18 cellular contexts compared by ENCODE assay signal in the genomic region with DNA sequence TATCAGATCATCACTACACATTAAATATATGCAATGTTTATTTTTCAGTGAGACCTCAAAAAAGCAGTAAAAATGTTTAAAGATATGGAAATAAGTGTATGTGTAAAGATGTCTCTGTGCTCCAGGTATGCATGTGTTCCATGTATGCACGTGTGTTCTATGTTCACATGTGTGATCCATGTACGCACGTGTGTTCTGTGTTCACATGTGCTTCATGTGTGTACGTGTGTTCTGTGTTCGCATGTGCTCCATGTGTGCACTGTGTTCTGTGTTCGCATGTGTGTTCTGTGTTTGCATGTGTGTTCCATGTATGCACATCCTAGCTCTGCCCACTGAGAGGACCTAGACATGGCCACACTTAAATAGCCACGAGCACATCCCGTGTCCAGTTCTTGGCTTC. TPM values are rescaled to one million over a fixed set of nuclear protein-coding genes. Genes with fewer than 3 reads are reported as not detected.
DNase-seq lines count a peak whose midpoint lies in the region; ATAC-seq, FAIRE-seq and TF ChIP-seq lines count a peak whose summit lies in the region.
"Had no signal": no experiment of that assay in that cellular context is flagged by ENCODE, and none has a peak within 500 bp of the region (broad histone marks: within the 10 kb centered on the region; RNA-seq: fewer than 3 reads in every experiment).

No MANE protein-coding gene starts in this region.

- H3K23ac ChIP-seq in H1 (ENCODE audit: insufficient read length), result peak overlapping the region; percentile 15

- H3K4me3 ChIP-seq in astrocyte (ENCODE audit: insufficient read depth, low read depth, low read length), result no peak overlapping the region
- H3K4me3 ChIP-seq in H1 (ENCODE audit: extremely low read depth in 1 of 4, insufficient read depth in 2 of 4, low read depth in 3 of 4, low read length in 4 of 4), result no peak overlapping the region
- H3K4me3 ChIP-seq: GM23248 had no signal

- H3K27me3 ChIP-seq in astrocyte (ENCODE audit: insufficient read depth, low read length), result no peaks in the 10 kb centered on the region
- no peaks in the 10 kb centered on the region for H3K27me3 ChIP-seq in H1 (replicated peaks in 1 of 4; ENCODE audit: control insufficient read depth in 3 of 4, extremely low read depth in 1 of 4, insufficient read depth in 3 of 4, low read length in 3 of 4)

- H2BK12ac ChIP-seq in H1 (ENCODE audit: low read depth, low read length), result no peak overlapping the region

- CTCF ChIA-PET in H1 (lab: Charles Lee; ENCODE audit: partially characterized antibody), result interaction anchor here (0.8 to 1.3 kb wide), 3 partner anchors 10 to 274 kb away, joined by 4 to 5 read pairs (median 4); no protein-coding TSS in a partner anchor

- H3K4me2 ChIP-seq in astrocyte (ENCODE audit: low read length), result no peak overlapping the region
- no peak overlapping the region for H3K4me2 ChIP-seq in H1 (ENCODE audit: insufficient read depth in 1 of 2, low read depth in 2 of 2, low read length in 2 of 2)

- H3K4me1 ChIP-seq in astrocyte (ENCODE audit: insufficient read depth, low read length) (peaks cover 2% of the 10 kb centered on the region), H1 (replicated peaks in 1 of 4; ENCODE audit: control insufficient read depth in 3 of 4, insufficient read depth in 4 of 4, low read length in 3 of 4) (no peaks in the 10 kb centered on the region)

- H3K4me3 Mint-ChIP-seq in astrocyte (ENCODE audit: unreplicated experiment), result no peak overlapping the region
- H3K4me3 Mint-ChIP-seq: CD4-positive, alpha-beta memory T cell; H9 had no signal

- H2AFZ ChIP-seq in astrocyte (ENCODE audit: low read depth, low read length), result peak overlapping the region; percentile 10
- no peak overlapping the region for H2AFZ ChIP-seq in H1 (ENCODE audit: low read length)
- H2AFZ ChIP-seq: GM23248 had no signal

- H3K18ac ChIP-seq in H1 (ENCODE audit: extremely low read depth, low read length), result no peak overlapping the region

- H4K5ac ChIP-seq in H1 (ENCODE audit: insufficient read length, low read depth, low read length), result no peak overlapping the region

- H2BK120ac ChIP-seq in H1 (replicated peaks; ENCODE audit: low read depth, low read length), result no peak overlapping the region

- intact Hi-C loops in left colon (cut with DNase I, micrococcal nuclease), result no loop called here

- H3K27ac ChIP-seq in astrocyte (ENCODE audit: low read depth, low read length) (no peak overlapping the region), H1 (ENCODE audit: low read depth, low read length) (no peak overlapping the region)
- H3K27ac ChIP-seq: GM23248 had no signal

- H4K20me1 ChIP-seq in astrocyte (ENCODE audit: insufficient read depth, low read length), result no peaks in the 10 kb centered on the region
- no peaks in the 10 kb centered on the region for H4K20me1 ChIP-seq in H1 (replicated peaks in 1 of 2; ENCODE audit: control insufficient read depth in 1 of 2, insufficient read depth in 2 of 2, low read length in 2 of 2)

- POLR2A ChIA-PET in H1 (lab: Charles Lee; ENCODE audit: partially characterized antibody), result interaction anchor here (1.4 kb wide), 1 partner anchor 21 kb away, joined by 5 read pairs; no protein-coding TSS in a partner anchor

- no peaks in the 10 kb centered on the region for H3K4me1 Mint-ChIP-seq in astrocyte (ENCODE audit: low read depth, unreplicated experiment)
- H3K4me1 Mint-ChIP-seq: CD4-positive, alpha-beta memory T cell had no signal

- H3K27me3 Mint-ChIP-seq in astrocyte (ENCODE audit: low read depth, unreplicated experiment), result no peaks in the 10 kb centered on the region

- no peak overlapping the region for H3K27ac Mint-ChIP-seq in astrocyte (ENCODE audit: unreplicated experiment)

- H4K91ac ChIP-seq in H1 (replicated peaks; ENCODE audit: insufficient read length, low read length), result no peak overlapping the region

- H2BK20ac ChIP-seq in H1 (ENCODE audit: low read length), result no peak overlapping the region

- 91% methylated on average over 8 of the region's 8 CpGs; no CpG with 5 or more reads in 1 of the 2 experiments for WGBS in H1 (ENCODE audit: extremely low coverage in 1 of 2, insufficient coverage in 1 of 2, insufficient read length in 1 of 2, insufficient replicate concordance in 2 of 2, low coverage in 1 of 2, low lambda C conversion rate in 2 of 2, missing lambda C conversion rate in 1 of 2), 2 experiments

- no peak overlapping the region for H2BK5ac ChIP-seq in H1 (ENCODE audit: low read depth, low read length)

- H3K14ac ChIP-seq in H1 (ENCODE audit: insufficient read length), result peak overlapping the region; percentile 91

- no peak for TF ChIP-seq EP300 in H1 (IDR thresholded peaks at IDR 0.05; ENCODE audit: borderline replicate concordance in 1 of 2, low read depth in 2 of 2, low read length in 2 of 2)

- no peak overlapping the region for H2AK5ac ChIP-seq in H1 (ENCODE audit: low read depth, low read length)

- H3K36me3 Mint-ChIP-seq in astrocyte (ENCODE audit: low read depth, unreplicated experiment), result no peaks in the 10 kb centered on the region
- H3K36me3 Mint-ChIP-seq: CD4-positive, alpha-beta memory T cell had no signal

- no peaks in the 10 kb centered on the region for H3K23me2 ChIP-seq in H1 (ENCODE audit: low read depth, low read length)

- H3K9me3 Mint-ChIP-seq in astrocyte (ENCODE audit: unreplicated experiment), result peaks cover 2% of the 10 kb centered on the region
- H3K9me3 Mint-ChIP-seq: CD4-positive, alpha-beta memory T cell; H9 had no signal

- peak overlapping the region; percentile 69; the same call in 1 of the 2 replicates for H4K8ac ChIP-seq in H1 (ENCODE audit: extremely low read depth, insufficient read depth, low read length)

- TF ChIP-seq RAD21 in H1 (IDR thresholded peaks at IDR 0.05 in 1 of 2, conservative IDR thresholded peaks at IDR 0.05 in 1 of 2; ENCODE audit: low read depth in 2 of 2, low read length in 2 of 2), result no peak

- TF ChIP-seq POLR2A in GM12891 (IDR thresholded peaks at IDR 0.05; ENCODE audit: low read depth, low read length) (no peak), H1 (IDR thresholded peaks at IDR 0.05; ENCODE audit: control extremely low read depth in 1 of 2, low read depth in 2 of 2, low read length in 2 of 2) (no peak)

- H3K79me1 ChIP-seq in H1 (ENCODE audit: low read depth, low read length), result no peaks in the 10 kb centered on the region

- H3K56ac ChIP-seq in H1 (replicated peaks; ENCODE audit: insufficient read length, low read depth, low read length), result no peak overlapping the region

- no peak for TF ChIP-seq CTCF in astrocyte (IDR thresholded peaks at IDR 0.05; ENCODE audit: insufficient read depth, low read depth, low read length)
- no peak for TF ChIP-seq CTCF in H1 (IDR thresholded peaks at IDR 0.05; ENCODE audit: control extremely low read depth in 1 of 3, insufficient read depth in 1 of 3, low read depth in 1 of 3, low read length in 3 of 3)
- no peak for TF ChIP-seq CTCF in GM13976 (IDR thresholded peaks at IDR 0.05; ENCODE audit: borderline replicate concordance, control extremely low read depth, extremely low read depth, insufficient read depth, missing control alignments)

- no peak overlapping the region for H3K4ac ChIP-seq in H1 (replicated peaks; ENCODE audit: insufficient read length, low read depth, low read length)

- FAIRE-seq in GM12891 (lab: Jason Lieb, UNC) (peak; percentile 40), astrocyte (lab: Jason Lieb, UNC) (no peak), H1 (lab: Jason Lieb, UNC) (no peak)
- FAIRE-seq: GM12892, GM19239 had no signal

- no peak for ATAC-seq in left colon
- ATAC-seq: HCT116 had no signal

- H3K9me3 ChIP-seq in astrocyte (ENCODE audit: insufficient read depth, low read depth, low read length), result no peaks in the 10 kb centered on the region
- H3K9me3 ChIP-seq in H1 (ENCODE audit: insufficient read depth in 2 of 2, low read depth in 1 of 2, low read length in 1 of 2), result no peaks in the 10 kb centered on the region

- H2BK15ac ChIP-seq in H1 (ENCODE audit: low read length), result no peak overlapping the region

- in situ Hi-C loops in GM13976 (cut with MboI; ENCODE audit: low sequenced_read_pairs, unreplicated experiment), result no loop called here

- H3K36me3 ChIP-seq in astrocyte (ENCODE audit: insufficient read depth, low read length) (no peaks in the 10 kb centered on the region), H1 (ENCODE audit: control insufficient read depth in 2 of 4, insufficient read depth in 4 of 4, low read length in 3 of 4) (no peaks in the 10 kb centered on the region)

- no peak for DNase-seq in GM12891 (ENCODE audit: insufficient read length, low spot score)
- DNase-seq in astrocyte (ENCODE audit: low read depth), result no peak
- DNase-seq in H1 (ENCODE audit: low read depth in 1 of 2, low spot score in 2 of 2), result no peak
- no peak for DNase-seq in NCI-H446 treated with DMSO at 0.1 percent for 48 hours (lab: John Stamatoyannopoulos, UW)
- DNase-seq in left colon, result no peak
- DNase-seq in GM13976 (ENCODE audit: low spot score), result no peak
- DNase-seq: C1 segment of cervical spinal cord; Calu3; CD4-positive, alpha-beta memory T cell; COR-L47; DMS53; DMS79 treated with DMSO at 0.1 percent for 48 hours; GF-D8; GM23248; H9 had no signal

- no peaks in the 10 kb centered on the region for H3K79me2 ChIP-seq in astrocyte (ENCODE audit: insufficient read depth, low read length)
- no peaks in the 10 kb centered on the region for H3K79me2 ChIP-seq in H1 (ENCODE audit: control insufficient read depth in 1 of 2, insufficient read depth in 2 of 2, low read length in 2 of 2)

- H3K9ac ChIP-seq in astrocyte (ENCODE audit: low read length) (no peak overlapping the region), H1 (replicated peaks in 1 of 4; ENCODE audit: extremely low read depth in 1 of 4, low read depth in 3 of 4, low read length in 3 of 4) (no peak overlapping the region)
- H3K9ac ChIP-seq: GM23248 had no signal

RNA-seq across cellular contexts. Expression of gene PDIA4, which starts 15.6 kb away (rescaled TPM):
- polyA plus RNA-seq in GM12891 (2012; ENCODE audit: low read depth, missing spikeins), result 65.8 TPM
- total RNA-seq in astrocyte (266 and 284 TPM in 2 replicates), left colon (100 to 1,000 TPM; 131 to 157 TPM)
- total RNA-seq in H1 (2021; fragmentation: NEBNext Ultra II Directional; extraction: Animal tissue kit (Norgen Biotek cat#: 25700)), result 303 and 308 TPM in 2 replicates
- 108 and 119 TPM in 2 replicates for polyA plus RNA-seq in H1 (2011; rRNA removed)
- polyA plus RNA-seq in H1 (2011; cell fraction: cytosol; rRNA removed), result 165 TPM
- 160 TPM for polyA plus RNA-seq in H1 (2011; cell fraction: nucleus; rRNA removed)
- 233 to 316 TPM (median 241 TPM) in 4 replicates for polyA plus RNA-seq in H1 (2012, experiment 1 of 2)
- polyA plus RNA-seq in H1 (2012, experiment 2 of 2), result 221 TPM
- polyA plus RNA-seq in H1 (2013, experiment 1 of 2), result 431 TPM
- polyA plus RNA-seq in H1 (2013, experiment 2 of 2), result 436 TPM
- 153 and 168 TPM in 2 replicates for polyA minus RNA-seq in H1 (2011; rRNA and poly(A)+ RNA removed)
- polyA minus RNA-seq in H1 (2011; cell fraction: cytosol; rRNA and poly(A)+ RNA removed), result 109 TPM
- 62.8 TPM for polyA minus RNA-seq in H1 (2011; cell fraction: nucleus; rRNA and poly(A)+ RNA removed)

RNA-seq across cellular contexts. Expression of gene ZNF786, which starts 46.6 kb away (rescaled TPM):
- 2.0 TPM for polyA plus RNA-seq in GM12891 (2012; ENCODE audit: low read depth, missing spikeins)
- total RNA-seq in astrocyte, result 7.8 and 9.9 TPM in 2 replicates
- total RNA-seq in H1 (2021; fragmentation: NEBNext Ultra II Directional; extraction: Animal tissue kit (Norgen Biotek cat#: 25700)), result 15.8 and 16.3 TPM in 2 replicates
- polyA plus RNA-seq in H1 (2011; rRNA removed), result 7.7 and 8.3 TPM in 2 replicates
- polyA plus RNA-seq in H1 (2011; cell fraction: cytosol; rRNA removed), result 9.7 TPM
- polyA plus RNA-seq in H1 (2011; cell fraction: nucleus; rRNA removed), result 11.8 TPM
- 8.8 to 11.6 TPM (median 11.2 TPM) in 4 replicates for polyA plus RNA-seq in H1 (2012, experiment 1 of 2)
- 4.3 TPM for polyA plus RNA-seq in H1 (2012, experiment 2 of 2)
- 7.2 TPM for polyA plus RNA-seq in H1 (2013, experiment 1 of 2)
- 7.1 TPM for polyA plus RNA-seq in H1 (2013, experiment 2 of 2)
- polyA minus RNA-seq in H1 (2011; rRNA and poly(A)+ RNA removed), result 15.4 and 16.4 TPM in 2 replicates
- 11.0 TPM for polyA minus RNA-seq in H1 (2011; cell fraction: cytosol; rRNA and poly(A)+ RNA removed)
- polyA minus RNA-seq in H1 (2011; cell fraction: nucleus; rRNA and poly(A)+ RNA removed), result 14.8 TPM
- 1 to 10 TPM; 3.9 to 6.1 TPM for total RNA-seq in left colon
